In the genomic region with DNA sequence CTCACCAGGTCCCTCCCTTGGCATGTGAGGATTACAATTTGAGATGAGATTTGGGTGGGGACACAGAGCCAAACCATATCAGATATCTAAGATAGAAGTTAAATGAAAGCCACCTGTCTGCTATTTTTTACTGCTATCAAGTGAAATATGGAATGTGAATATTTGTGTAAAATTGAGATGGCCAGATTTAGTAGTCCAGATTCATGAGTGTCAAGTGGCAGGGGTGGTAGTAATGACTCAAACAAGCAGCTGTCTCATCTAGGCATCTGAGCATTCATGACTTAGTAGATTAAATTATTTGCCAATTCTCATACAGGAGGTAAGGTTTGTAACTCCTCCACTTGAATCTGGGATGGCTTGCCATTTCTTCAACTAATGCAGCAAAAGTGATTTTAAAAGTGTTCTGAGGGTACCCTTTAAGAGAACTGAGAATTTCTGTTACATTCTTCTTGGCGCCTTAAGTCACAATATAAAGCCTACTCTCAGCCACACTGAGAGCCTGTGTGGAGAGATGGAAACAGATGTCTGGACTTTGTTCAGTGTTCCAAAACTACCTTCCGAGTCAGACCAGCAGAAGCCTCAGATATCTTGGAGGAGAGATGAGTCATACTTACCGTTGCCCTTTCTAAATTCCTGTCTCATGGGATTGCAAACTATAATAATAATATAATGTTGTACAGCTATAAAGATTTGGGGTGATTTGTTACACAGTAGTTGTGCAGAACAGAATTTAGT, we compare ENCODE assay signal across 28 cellular contexts.
"Had no signal": no experiment of that assay in that cellular context is flagged by ENCODE, and none has a peak within 500 bp of the region (broad histone marks: within the 10 kb centered on the region; RNA-seq: fewer than 3 reads in every experiment).

No MANE protein-coding gene starts in this region.

- H3K9me3 ChIP-seq: gastrocnemius medialis, lower lobe of right lung, ovary, psoas muscle, sigmoid colon, thoracic aorta, tibial nerve, uterus had no signal

- ATAC-seq: gastrocnemius medialis; heart left ventricle; left colon; left ventricle myocardium superior; lower lobe of right lung; mucosa of descending colon; naive thymus-derived CD8-positive, alpha-beta T cell; psoas muscle; right cardiac atrium; stimulated activated naive B cell treated with anti-CD40 and anti-IgM and Interleukin-4, amounts not matched to agents 10 μg/mL and 1 μg/mL and 100 μg/mL, for 72 hours had no signal

- DNase-seq: dorsolateral prefrontal cortex; effector CD4-positive, alpha-beta T cell; foreskin fibroblast; gastrocnemius medialis; heart left ventricle; hippocampal formation; islet precursor cell; kidney glomerular epithelial cell; left colon; left ventricle myocardium superior; lower lobe of right lung; mucosa of descending colon; naive thymus-derived CD8-positive, alpha-beta T cell; nephron progenitor cell; occipital lobe; ovary; posterior cingulate gyrus; psoas muscle; right cardiac atrium; sigmoid colon; stimulated activated CD4-positive, alpha-beta T cell treated with anti-CD3 and anti-CD28 coated beads, Interleukin-15, amount 100 ng/mL, for 24 hours; stimulated activated CD4-positive, alpha-beta T cell treated with anti-CD3 and anti-CD28 coated beads, Interleukin-2, amount 100 ng/mL, for 48 hours; stimulated activated naive B cell treated with anti-CD40 and anti-IgM and Interleukin-4, amounts not matched to agents 10 μg/mL and 1 μg/mL and 100 μg/mL, for 72 hours; upper lobe of left lung; uterus had no signal

- H3K4me3 ChIP-seq: dorsolateral prefrontal cortex, gastrocnemius medialis, heart left ventricle, lower lobe of right lung, mucosa of descending colon, ovary, psoas muscle, sigmoid colon, skin epidermis, thoracic aorta, tibial nerve, upper lobe of left lung, uterus had no signal

- H3K36me3 ChIP-seq: gastrocnemius medialis, heart left ventricle, lower lobe of right lung, ovary, sigmoid colon, thoracic aorta, tibial nerve, upper lobe of left lung, uterus had no signal

- H3K4me1 ChIP-seq: gastrocnemius medialis, heart left ventricle, lower lobe of right lung, psoas muscle, sigmoid colon, tibial nerve, upper lobe of left lung, uterus had no signal

- H3K27ac ChIP-seq: dorsolateral prefrontal cortex, gastrocnemius medialis, heart left ventricle, lower lobe of right lung, ovary, psoas muscle, sigmoid colon, skin epidermis, thoracic aorta, tibial nerve, upper lobe of left lung, uterus had no signal

- H3K27me3 ChIP-seq: dorsolateral prefrontal cortex, gastrocnemius medialis, heart left ventricle, ovary, sigmoid colon, tibial nerve, upper lobe of left lung, uterus had no signal
